In genomic region chr6:90286884-90287488, GRCh38 we compare ENCODE assay signal across 8 cellular contexts. TPM values are rescaled to one million over a fixed set of nuclear protein-coding genes. Genes with fewer than 3 reads are reported as not detected.
DNase-seq lines count a peak whose midpoint lies in the region; ATAC-seq and TF ChIP-seq lines count a peak whose summit lies in the region.

No MANE protein-coding gene starts in this region.

- peak overlapping the region; percentile 42 to 76 for H3K4me3 Mint-ChIP-seq in stimulated activated naive CD8-positive, alpha-beta T cell treated with anti-CD3 and anti-CD28 coated beads, Interleukin-15, amount 100 ng/mL, for 72 hours

- H3K9me3 ChIP-seq in SJCRH30 (replicated peaks) (no peaks in the 10 kb centered on the region), right lobe of liver (no peaks in the 10 kb centered on the region)

- TF ChIP-seq CTCF in C4-2B (conservative IDR thresholded peaks at IDR 0.05) (peak; percentile 37), right lobe of liver (IDR thresholded peaks at IDR 0.05) (peak; percentile 67 to 85 (median 79))

- H3K4me3 ChIP-seq in SJCRH30 (no peak overlapping the region), right lobe of liver (no peak overlapping the region)

- peaks cover 97% of the 10 kb centered on the region for H3K4me1 Mint-ChIP-seq in stimulated activated naive CD8-positive, alpha-beta T cell treated with anti-CD3 and anti-CD28 coated beads, Interleukin-15, amount 100 ng/mL, for 72 hours

- H3K36me3 ChIP-seq in SJCRH30, result no peaks in the 10 kb centered on the region
- H3K36me3 ChIP-seq in right lobe of liver, result no peaks in the 10 kb centered on the region

- peak overlapping the region; percentile 16 to 36 for H3K27ac Mint-ChIP-seq in stimulated activated naive CD8-positive, alpha-beta T cell treated with anti-CD3 and anti-CD28 coated beads, Interleukin-15, amount 100 ng/mL, for 72 hours

- 69% methylated on average over 3 of the region's 4 CpGs for WGBS in right lobe of liver (ENCODE audit: insufficient coverage, low coverage, low lambda C conversion rate, missing lambda C conversion rate)

- H3K9me3 Mint-ChIP-seq in stimulated activated naive CD8-positive, alpha-beta T cell treated with anti-CD3 and anti-CD28 coated beads, Interleukin-15, amount 100 ng/mL, for 72 hours, result no peaks in the 10 kb centered on the region

- TF ChIP-seq POLR2A in right lobe of liver (IDR thresholded peaks at IDR 0.05), result no peak

- ATAC-seq in right lobe of liver (peak; percentile 31 to 65 (median 53)), GM21576 (IDR thresholded peaks at IDR 0.05; ENCODE audit: unreplicated experiment) (no peak)
- ATAC-seq in stimulated activated naive CD8-positive, alpha-beta T cell treated with anti-CD3 and anti-CD28 coated beads, Interleukin-15, amount 100 ng/mL, for 72 hours, result peak; percentile 41

- H3K27me3 ChIP-seq in SJCRH30 (no peaks in the 10 kb centered on the region), right lobe of liver (no peaks in the 10 kb centered on the region)

- intact Hi-C loops in right lobe of liver (cut with DNase I), result no loop called here

- no peak overlapping the region for H3K27ac ChIP-seq in C4-2B
- H3K27ac ChIP-seq in SJCRH30, result no peak overlapping the region; the same call in 1 of the 2 replicates
- H3K27ac ChIP-seq in right lobe of liver, result no peak overlapping the region

- H3K4me1 ChIP-seq in SJCRH30 (peaks cover 24% of the 10 kb centered on the region), right lobe of liver (peaks cover 0 to 50% (median 17%) of the 10 kb centered on the region in 4 donors)

- DNase-seq in HCEC 1CT (peak; percentile 35), SJCRH30 (peak; percentile 58 to 77), astrocyte of the hippocampus (ENCODE audit: low read depth, low spot score) (peak; percentile 41), right lobe of liver (peak in 2 of 3 donors; percentile 33 to 67), globus pallidus (ENCODE audit: low spot score) (no peak)
- peak; percentile 75 to 79 for DNase-seq in stimulated activated naive CD8-positive, alpha-beta T cell treated with anti-CD3 and anti-CD28 coated beads, Interleukin-15, amount 100 ng/mL, for 72 hours

- no peaks in the 10 kb centered on the region for H3K27me3 Mint-ChIP-seq in stimulated activated naive CD8-positive, alpha-beta T cell treated with anti-CD3 and anti-CD28 coated beads, Interleukin-15, amount 100 ng/mL, for 72 hours

RNA-seq across cellular contexts. Expression of gene BACH2, which starts 9.7 kb away (rescaled TPM):
- total RNA-seq in SJCRH30 (2014; rRNA removed; shearing (Covaris generic)), result 3.8 and 4.1 TPM in 2 replicates
- 10 to 100 TPM in 1 of 6 experiments, 1 to 10 TPM in 5; 2.6 to 12.6 (median 3.1) TPM for total RNA-seq in right lobe of liver
